Comparison of ENCODE assay signal across 18 cellular contexts in genomic region chrX:39848900-39849299, GRCh38.
DNase-seq lines count a peak whose midpoint lies in the region; ATAC-seq and TF ChIP-seq lines count a peak whose summit lies in the region.
"Had no signal": no experiment of that assay in that cellular context is flagged by ENCODE, and none has a peak within 500 bp of the region (broad histone marks: within the 10 kb centered on the region; RNA-seq: fewer than 3 reads in every experiment).

No MANE protein-coding gene starts in this region.

- H3K36me3 Mint-ChIP-seq in activated CD8-positive, alpha-beta T cell treated with anti-CD3 and anti-CD28 coated beads for 36 hours (ENCODE audit: low read depth): no peaks in the 10 kb centered on the region
- H3K36me3 Mint-ChIP-seq: activated naive CD8-positive, alpha-beta T cell; natural killer cell had no signal

- TF ChIP-seq CTCF in activated CD8-positive, alpha-beta T cell treated with anti-CD3 and anti-CD28 coated beads for 36 hours (IDR thresholded peaks at IDR 0.05): no peak

- intact Hi-C loops in activated CD8-positive, alpha-beta T cell treated with anti-CD3 and anti-CD28 coated beads for 36 hours (cut with micrococcal nuclease): no loop called here

- DNase-seq in A172 (ENCODE audit: low spot score) (peak; percentile 41), GM04503 (ENCODE audit: low read depth) (peak; percentile 45), fibroblast of peridontal ligament (ENCODE audit: extremely low read depth) (peak; percentile 62), C1 segment of cervical spinal cord (lab: John Stamatoyannopoulos, UW) (no peak)
- no peak for DNase-seq in activated CD8-positive, alpha-beta T cell treated with anti-CD3 and anti-CD28 coated beads for 36 hours
- DNase-seq: activated CD4-positive, alpha-beta T cell treated with anti-CD3 and anti-CD28 coated beads, Interleukin-2, amount 50 U/mL, for 1 hour; activated T-cell treated with anti-CD3 and anti-CD28 coated beads, Interleukin-2, amount 50 U/mL, for 1 hour; lower lobe of right lung; natural killer cell; NCI-H2081; stimulated activated naive CD8-positive, alpha-beta T cell treated with anti-CD3 and anti-CD28 coated beads, Interleukin-15, amount 100 ng/mL, for 72 hours; upper lobe of right lung had no signal

- H3K9me3 Mint-ChIP-seq in activated CD8-positive, alpha-beta T cell treated with anti-CD3 and anti-CD28 coated beads for 36 hours: no peaks in the 10 kb centered on the region
- H3K9me3 Mint-ChIP-seq: central memory CD8-positive, alpha-beta T cell; natural killer cell had no signal

- peaks cover 38% of the 10 kb centered on the region for H3K4me1 Mint-ChIP-seq in activated CD8-positive, alpha-beta T cell treated with anti-CD3 and anti-CD28 coated beads for 36 hours (ENCODE audit: low read depth)

- ATAC-seq in SK-N-SH treated with all-trans-retinoic acid at 6 μM for 48 hours (peak; percentile 69), HG03565 (IDR thresholded peaks at IDR 0.05; ENCODE audit: unreplicated experiment) (no peak), GM21825 (IDR thresholded peaks at IDR 0.05; ENCODE audit: unreplicated experiment) (no peak)
- ATAC-seq in activated CD8-positive, alpha-beta T cell treated with anti-CD3 and anti-CD28 coated beads for 36 hours: no peak
- ATAC-seq: HCT116; lower lobe of right lung; natural killer cell; stimulated activated naive CD8-positive, alpha-beta T cell treated with anti-CD3 and anti-CD28 coated beads, Interleukin-15, amount 100 ng/mL, for 72 hours; upper lobe of right lung had no signal

- no peaks in the 10 kb centered on the region for H3K27me3 Mint-ChIP-seq in activated CD8-positive, alpha-beta T cell treated with anti-CD3 and anti-CD28 coated beads for 36 hours
- H3K27me3 Mint-ChIP-seq: activated naive CD8-positive, alpha-beta T cell; central memory CD8-positive, alpha-beta T cell; stimulated activated naive CD8-positive, alpha-beta T cell treated with anti-CD3 and anti-CD28 coated beads, Interleukin-15, amount 100 ng/mL, for 72 hours had no signal

- no peak overlapping the region for H3K4me3 Mint-ChIP-seq in activated CD8-positive, alpha-beta T cell treated with anti-CD3 and anti-CD28 coated beads for 36 hours
- H3K4me3 Mint-ChIP-seq: activated naive CD8-positive, alpha-beta T cell; central memory CD8-positive, alpha-beta T cell; natural killer cell; stimulated activated naive CD8-positive, alpha-beta T cell treated with anti-CD3 and anti-CD28 coated beads, Interleukin-15, amount 100 ng/mL, for 72 hours had no signal

- H3K27ac Mint-ChIP-seq in activated CD8-positive, alpha-beta T cell treated with anti-CD3 and anti-CD28 coated beads for 36 hours: no peak overlapping the region
- H3K27ac Mint-ChIP-seq: activated naive CD8-positive, alpha-beta T cell; natural killer cell; stimulated activated naive CD8-positive, alpha-beta T cell treated with anti-CD3 and anti-CD28 coated beads, Interleukin-15, amount 100 ng/mL, for 72 hours had no signal

- POLR2A ChIA-PET in activated CD8-positive, alpha-beta T cell treated with anti-CD3 and anti-CD28 coated beads for 36 hours (lab: Charles Lee): no interaction called here

- CTCF ChIA-PET in activated CD8-positive, alpha-beta T cell treated with anti-CD3 and anti-CD28 coated beads for 36 hours (lab: Charles Lee): no interaction called here

TF ChIP-seq in SK-N-SH treated with all-trans-retinoic acid at 6 μM for 48 hours, 23 proteins besides CTCF, POLR2A, EP300 and RAD21:
- no peak for TF ChIP-seq CSDC2 (CRISPR knock-in tag; IDR thresholded peaks at IDR 0.05)
- no peak for TF ChIP-seq ESRRG (CRISPR knock-in tag; IDR thresholded peaks at IDR 0.05)
- no peak for TF ChIP-seq OSR1 (CRISPR knock-in tag; IDR thresholded peaks at IDR 0.05)
- TF ChIP-seq ZFP30 (CRISPR knock-in tag; IDR thresholded peaks at IDR 0.05): no peak
- no peak for TF ChIP-seq ISL1 (CRISPR knock-in tag; IDR thresholded peaks at IDR 0.05)
- TF ChIP-seq ARNTL (CRISPR knock-in tag; IDR thresholded peaks at IDR 0.05; ENCODE audit: borderline replicate concordance, low read depth): no peak
- no peak for TF ChIP-seq ZNF70 (CRISPR knock-in tag; IDR thresholded peaks at IDR 0.05)
- TF ChIP-seq TOX (CRISPR knock-in tag; IDR thresholded peaks at IDR 0.05; ENCODE audit: borderline replicate concordance): no peak
- no peak for TF ChIP-seq RARB (CRISPR knock-in tag; IDR thresholded peaks at IDR 0.05)

Comparison
In these comparisons a context has a peak if more than half of its experiments do, and no peak if none do; other contexts are left out.
1. DNase-seq: peak in A172 (single experiment), GM04503 (single experiment) and fibroblast of peridontal ligament (single experiment); none in C1 segment of cervical spinal cord (0 of 14) and activated CD8-positive, alpha-beta T cell treated with anti-CD3 and anti-CD28 coated beads for 36 hours (single experiment).